ENCODE assay signal across 1 cellular context in the genomic region with DNA sequence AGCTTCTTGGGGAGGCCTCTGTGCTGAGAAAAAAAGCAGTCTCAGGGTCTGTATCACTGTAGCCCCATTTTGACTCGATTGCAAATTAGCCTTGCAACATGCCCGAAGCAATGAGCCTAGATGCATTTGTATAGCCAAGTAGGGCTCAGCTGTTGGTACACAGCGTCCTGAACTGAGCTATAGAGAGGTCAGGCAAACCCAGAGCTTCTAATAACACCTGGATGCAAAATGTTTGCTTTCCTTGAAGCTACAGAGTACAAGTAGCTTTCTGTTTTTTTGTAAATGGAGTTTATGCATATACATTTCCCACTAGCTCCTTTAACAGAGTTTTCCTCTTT.
TF ChIP-seq lines count a peak whose summit lies in the region.

No MANE protein-coding gene starts in this region.

TF ChIP-seq in GM23338, 12 proteins besides CTCF, POLR2A, EP300 and RAD21:
- no peak for TF ChIP-seq REST (IDR thresholded peaks at IDR 0.05; ENCODE audit: unreplicated experiment)
- TF ChIP-seq EZH2phosphoT487 (IDR thresholded peaks at IDR 0.05; ENCODE audit: unreplicated experiment): no peak
- no peak for TF ChIP-seq ZNF331 (CRISPR knock-in tag; IDR thresholded peaks at IDR 0.05; ENCODE audit: low read depth)
- no peak for TF ChIP-seq EZH2 (IDR thresholded peaks at IDR 0.05; ENCODE audit: low read depth, unreplicated experiment)
- TF ChIP-seq NANOG (IDR thresholded peaks at IDR 0.05; ENCODE audit: borderline replicate concordance): no peak
- no peak for TF ChIP-seq CREB1 (CRISPR knock-in tag; IDR thresholded peaks at IDR 0.05; ENCODE audit: low read depth)
- no peak for TF ChIP-seq JUNB (IDR thresholded peaks at IDR 0.05; ENCODE audit: unreplicated experiment)
- no peak for TF ChIP-seq ZNF462 (CRISPR knock-in tag; IDR thresholded peaks at IDR 0.05)
- no peak for TF ChIP-seq STAT1 (IDR thresholded peaks at IDR 0.05; ENCODE audit: unreplicated experiment)
- TF ChIP-seq POLR2AphosphoS5 (IDR thresholded peaks at IDR 0.05; ENCODE audit: low read depth): no peak
- TF ChIP-seq ETS1 (IDR thresholded peaks at IDR 0.05): no peak
- no peak for TF ChIP-seq ZNF114 (CRISPR knock-in tag; IDR thresholded peaks at IDR 0.05)
